Comparison of ENCODE assay signal across 17 cellular contexts in genomic region chr18:7600036-7600435, GRCh38.
"Had no signal": no experiment of that assay in that cellular context is flagged by ENCODE, and none has a peak within 500 bp of the region (broad histone marks: within the 10 kb centered on the region; RNA-seq: fewer than 3 reads in every experiment).

No MANE protein-coding gene starts in this region.

- H3K4me3 ChIP-seq: colonic mucosa, heart right ventricle, left lung, lung, sigmoid colon, skin epidermis, suprapubic skin, thyroid gland had no signal

- H3K4me1 ChIP-seq: colonic mucosa, suprapubic skin had no signal

- H3K36me3 ChIP-seq: colonic mucosa, heart right ventricle, left lung, neutrophil, sigmoid colon, suprapubic skin, thyroid gland had no signal

- DNase-seq: cerebellar nuclear complex; colonic mucosa; dermis blood vessel endothelial cell; heart right ventricle; hypothalamus; kidney glomerular epithelial cell; left lung; naive thymus-derived CD4-positive, alpha-beta T cell; nephron progenitor cell; sigmoid colon; stimulated activated CD4-positive, alpha-beta T cell treated with anti-CD3 and anti-CD28 coated beads, Interleukin-12 subunit alpha, Interleukin-12 subunit beta, amount 100 ng/mL, for 4 hours; stimulated activated naive CD8-positive, alpha-beta T cell treated with anti-CD3 and anti-CD28 coated beads, Interleukin-15, Interleukin-2, amounts not matched to agents 100 U/mL and 50 U/mL, for 24 hours had no signal

- H3K9me3 ChIP-seq: colonic mucosa, heart right ventricle, left lung, neutrophil, sigmoid colon, suprapubic skin, thyroid gland had no signal

- H3K27ac ChIP-seq: colonic mucosa, left lung, neutrophil, sigmoid colon, skin epidermis, suprapubic skin, thyroid gland had no signal

- ATAC-seq: naive thymus-derived CD4-positive, alpha-beta T cell; stimulated activated naive CD8-positive, alpha-beta T cell treated with anti-CD3 and anti-CD28 coated beads, Interleukin-15, Interleukin-2, amounts not matched to agents 100 U/mL and 50 U/mL, for 24 hours had no signal

- H3K27me3 ChIP-seq: colonic mucosa, heart right ventricle, left lung, neutrophil, sigmoid colon, suprapubic skin, thyroid gland had no signal
